ENCODE assay signal across 8 cellular contexts in the genomic region with DNA sequence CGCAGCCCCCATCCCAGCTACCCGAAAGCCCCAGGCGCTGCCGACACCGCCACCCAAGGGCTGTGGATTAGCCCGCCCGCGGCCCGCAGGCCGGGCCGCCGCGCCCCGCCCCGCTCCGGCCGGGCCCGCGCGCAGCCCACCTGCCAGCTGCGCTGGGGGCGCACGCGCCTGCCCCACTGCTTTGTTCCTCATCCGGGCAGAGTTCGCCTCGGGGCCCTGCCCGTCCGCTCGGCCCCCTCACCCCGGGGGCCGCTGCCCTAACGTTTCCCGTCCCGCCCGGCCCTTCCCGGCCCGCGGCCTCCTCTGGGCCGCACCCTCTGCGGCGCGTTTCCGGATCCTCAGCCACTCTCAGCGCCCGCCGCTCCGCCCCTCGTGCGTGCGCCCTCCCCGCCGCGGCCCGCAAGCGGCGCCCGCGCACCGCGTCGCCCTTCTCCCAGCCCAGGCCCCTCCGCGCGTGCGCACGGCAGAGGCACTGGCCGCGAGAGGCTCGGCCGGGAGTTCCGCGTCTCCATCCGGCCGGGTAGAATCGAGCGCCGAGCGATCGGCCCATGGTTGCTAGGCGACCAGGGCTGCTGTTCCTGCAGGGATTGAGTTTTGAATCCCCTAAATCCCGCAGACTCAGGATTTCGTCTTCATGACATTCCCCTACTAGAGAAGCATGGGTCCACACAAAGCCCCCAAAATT. TPM values are rescaled to one million over a fixed set of nuclear protein-coding genes. Genes with fewer than 3 reads are reported as not detected.
DNase-seq lines count a peak whose midpoint lies in the region; ATAC-seq, FAIRE-seq and TF ChIP-seq lines count a peak whose summit lies in the region.

A gene with protein sequence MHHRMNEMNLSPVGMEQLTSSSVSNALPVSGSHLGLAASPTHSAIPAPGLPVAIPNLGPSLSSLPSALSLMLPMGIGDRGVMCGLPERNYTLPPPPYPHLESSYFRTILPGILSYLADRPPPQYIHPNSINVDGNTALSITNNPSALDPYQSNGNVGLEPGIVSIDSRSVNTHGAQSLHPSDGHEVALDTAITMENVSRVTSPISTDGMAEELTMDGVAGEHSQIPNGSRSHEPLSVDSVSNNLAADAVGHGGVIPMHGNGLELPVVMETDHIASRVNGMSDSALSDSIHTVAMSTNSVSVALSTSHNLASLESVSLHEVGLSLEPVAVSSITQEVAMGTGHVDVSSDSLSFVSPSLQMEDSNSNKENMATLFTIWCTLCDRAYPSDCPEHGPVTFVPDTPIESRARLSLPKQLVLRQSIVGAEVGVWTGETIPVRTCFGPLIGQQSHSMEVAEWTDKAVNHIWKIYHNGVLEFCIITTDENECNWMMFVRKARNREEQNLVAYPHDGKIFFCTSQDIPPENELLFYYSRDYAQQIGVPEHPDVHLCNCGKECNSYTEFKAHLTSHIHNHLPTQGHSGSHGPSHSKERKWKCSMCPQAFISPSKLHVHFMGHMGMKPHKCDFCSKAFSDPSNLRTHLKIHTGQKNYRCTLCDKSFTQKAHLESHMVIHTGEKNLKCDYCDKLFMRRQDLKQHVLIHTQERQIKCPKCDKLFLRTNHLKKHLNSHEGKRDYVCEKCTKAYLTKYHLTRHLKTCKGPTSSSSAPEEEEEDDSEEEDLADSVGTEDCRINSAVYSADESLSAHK (minus strand): TSS at position 321 of the 685 bp plus-strand sequence. CDS start 622 bp downstream, outside the sequence.

- no peaks in the 10 kb centered on the region for H3K9me1 ChIP-seq in keratinocyte (ENCODE audit: control insufficient read depth, extremely low read depth, insufficient read depth, low read length)

- peaks cover 12% of the 10 kb centered on the region for H3K4me1 ChIP-seq in keratinocyte (ENCODE audit: control insufficient read depth, extremely low read depth, insufficient read depth, low read length)

- no peaks in the 10 kb centered on the region for H3K9me3 ChIP-seq in keratinocyte (ENCODE audit: control insufficient read depth, low read depth, low read length)

- ATAC-seq in GM19035 (IDR thresholded peaks at IDR 0.05; ENCODE audit: unreplicated experiment), result peak; percentile 95
- peak; percentile 92 for ATAC-seq in HG03354 (IDR thresholded peaks at IDR 0.05; ENCODE audit: poor library complexity, severe bottlenecking, unreplicated experiment)
- ATAC-seq in activated CD4-positive, CD25-positive, alpha-beta regulatory T cell treated with anti-CD3 and anti-CD28 coated beads, Interleukin-2, amount 50 U/mL, for 24 hours, result peak; percentile 87 to 94

- peaks cover 43% of the 10 kb centered on the region for H3K79me2 ChIP-seq in keratinocyte (ENCODE audit: control insufficient read depth, insufficient read depth, low read length)

- peak; percentile 100 for DNase-seq in AG20443 (ENCODE audit: low spot score)
- peak; percentile 76 to 97 for DNase-seq in NCI-H446 (lab: John Stamatoyannopoulos, UW)
- DNase-seq in cerebellar cortex (ENCODE audit: low spot score), result peak; percentile 92
- peak; percentile 40 for DNase-seq in keratinocyte (ENCODE audit: low read depth, low spot score)
- peak; percentile 83 to 84 for DNase-seq in stimulated activated CD4-positive, alpha-beta T cell treated with anti-CD3 and anti-CD28 coated beads, Interleukin-15, amount 100 ng/mL, for 1 hour (ENCODE audit: low read depth in 1 of 2, low spot score in 1 of 2)

- H3K27me3 ChIP-seq in keratinocyte (ENCODE audit: control insufficient read depth, extremely low read depth, insufficient read depth, low read length), result no peaks in the 10 kb centered on the region

- H3K36me3 ChIP-seq in keratinocyte (ENCODE audit: control insufficient read depth in 2 of 2, extremely low read depth in 1 of 2, insufficient read depth in 2 of 2, low read length in 2 of 2), result peaks cover 11 to 17% of the 10 kb centered on the region in 2 experiments

- peak within 1 kb of the TSS; percentile 86 for H3K4me2 ChIP-seq in keratinocyte (ENCODE audit: control insufficient read depth, extremely low read depth, insufficient read depth, low read depth, low read length)

- no peaks in the 10 kb centered on the region for H4K20me1 ChIP-seq in keratinocyte (ENCODE audit: control insufficient read depth, extremely low read depth, insufficient read depth, low read length)

- peak within 1 kb of the TSS; percentile 80 to 97 (median 90) for H3K4me3 ChIP-seq in keratinocyte (ENCODE audit: control insufficient read depth in 2 of 3, extremely low read depth in 1 of 3, insufficient read depth in 2 of 3, low read depth in 1 of 3, low read length in 3 of 3)

- peak within 1 kb of the TSS; percentile 89 for H3K27ac ChIP-seq in keratinocyte (ENCODE audit: control insufficient read depth, insufficient read depth, low read length)

- H2AFZ ChIP-seq in keratinocyte (ENCODE audit: control insufficient read depth, low read length), result peak within 1 kb of the TSS; percentile 98

- peak in 2 of 3 experiments; percentile 29 to 71 for TF ChIP-seq CTCF in keratinocyte (optimal IDR thresholded peaks at IDR 0.05 in 1 of 3, IDR thresholded peaks at IDR 0.05 in 1 of 3, conservative IDR thresholded peaks at IDR 0.05 in 1 of 3; ENCODE audit: extremely low read depth in 1 of 3, insufficient read depth in 2 of 3, low read length in 3 of 3)

- dilution Hi-C loops in keratinocyte (cut with MboI; ENCODE audit: extremely low pct_ligation_motif_present, low sequenced_read_pairs), result no loop called here

- no peak for FAIRE-seq in keratinocyte (lab: Jason Lieb, UNC)

- peak within 1 kb of the TSS; percentile 88 for H3K9ac ChIP-seq in keratinocyte (ENCODE audit: control insufficient read depth, extremely low read depth, insufficient read depth, low read length)

RNA-seq across cellular contexts. Expression of the gene that starts here (rescaled TPM):
- 26.5 to 27.5 TPM (median 27.2 TPM) in 3 replicates for polyA plus RNA-seq in keratinocyte
- polyA plus RNA-seq in keratinocyte (2011; ENCODE audit: low read depth), result 10.1 TPM
- 20.9 and 33.6 TPM in 2 replicates for polyA plus RNA-seq in keratinocyte (2011; cell fraction: cytosol; rRNA removed)
- polyA plus RNA-seq in keratinocyte (2011; cell fraction: nucleus; rRNA removed), result 35.9 and 38.5 TPM in 2 replicates
- 18.6 and 19.8 TPM in 2 replicates for polyA plus RNA-seq in keratinocyte (2012; ENCODE audit: low replicate concordance)
- polyA minus RNA-seq in keratinocyte, result 27.3 to 32.0 TPM (median 28.1 TPM) in 3 replicates
- polyA minus RNA-seq in keratinocyte (2011; cell fraction: cytosol; rRNA and poly(A)+ RNA removed), result 17.3 TPM
- 13.7 and 23.3 TPM in 2 replicates for polyA minus RNA-seq in keratinocyte (2011; cell fraction: nucleus; rRNA and poly(A)+ RNA removed)

Comparison
In these comparisons a context has a peak if more than half of its experiments do, and no peak if none do; other contexts are left out.
1. Peak in every context shown above with its lines: DNase-seq, ATAC-seq, H3K4me3 ChIP-seq and H3K27ac ChIP-seq.
2. DNase-seq: peak in every context shown above with its lines; median percentile 100 in AG20443; 92 in cerebellar cortex; 86 in NCI-H446; 84 in stimulated activated CD4-positive, alpha-beta T cell treated with anti-CD3 and anti-CD28 coated beads, Interleukin-15, amount 100 ng/mL, for 1 hour; 40 in keratinocyte.